In genomic region chr6:38702471-38703397, GRCh38 we compare ENCODE assay signal across 8 cellular contexts. TPM values are rescaled to one million over a fixed set of nuclear protein-coding genes. Genes with fewer than 3 reads are reported as not detected.
DNase-seq lines count a peak whose midpoint lies in the region; ATAC-seq and TF ChIP-seq lines count a peak whose summit lies in the region.

TSS of gene GLO1 (minus strand) at chr6:38703145. CDS start at chr6:38703054, 91 bp downstream.

- peak; percentile 99 to 100 (median 99) for ATAC-seq in natural killer cell

- peak within 1 kb of the TSS; percentile 81 for H3K4me3 ChIP-seq in H7 (ENCODE audit: insufficient read depth, low read depth, low read length)

- H3K27me3 ChIP-seq in H7 (ENCODE audit: control insufficient read depth, insufficient read depth, low read length) = no peaks in the 10 kb centered on the region

- H3K4me1 Mint-ChIP-seq in natural killer cell = peaks cover 20 to 45% of the 10 kb centered on the region in 2 donors

- peaks cover 14 to 18% of the 10 kb centered on the region in 2 donors for H3K27me3 Mint-ChIP-seq in natural killer cell (ENCODE audit: low read depth in 2 of 2)

- no peak for TF ChIP-seq CTCF in natural killer cell (IDR thresholded peaks at IDR 0.05)

- intact Hi-C loops in natural killer cell (cut with micrococcal nuclease) = loop anchor here (5.0 kb wide), 1 partner anchor 835 kb away; no protein-coding TSS in a partner anchor

- peak within 1 kb of the TSS; percentile 95 for H3K4me3 Mint-ChIP-seq in natural killer cell

- H3K9me3 Mint-ChIP-seq in natural killer cell = peaks cover 4 to 9% of the 10 kb centered on the region in 2 donors

- DNase-seq in ELF-1 (ENCODE audit: low read depth, low spot score) = peak; percentile 98
- DNase-seq in H7 = peak; percentile 97
- peak; percentile 100 for DNase-seq in M059J (ENCODE audit: low read depth)
- peak; percentile 96 to 97 for DNase-seq in SHP77 (lab: John Stamatoyannopoulos, UW)
- peak; percentile 94 for DNase-seq in activated effector memory CD4-positive, alpha-beta T cell treated with Interleukin-2 at 50 U/mL for 16 hours
- DNase-seq in fibroblast of peridontal ligament (ENCODE audit: extremely low read depth) = peak; percentile 99
- DNase-seq in natural killer cell = peak; percentile 91
- DNase-seq in stimulated activated naive CD4-positive, alpha-beta T cell treated with Interleukin-2 at 50 U/mL for 16 hours (lab: John Stamatoyannopoulos, UW) = peak; percentile 97

- H3K36me3 Mint-ChIP-seq in natural killer cell = peaks cover 8% of the 10 kb centered on the region

- H3K27ac Mint-ChIP-seq in natural killer cell = peak within 1 kb of the TSS; percentile 87 to 96

- H3K36me3 ChIP-seq in H7 (replicated peaks; ENCODE audit: control insufficient read depth, insufficient read depth, low read length) = peaks cover 7% of the 10 kb centered on the region

RNA-seq across cellular contexts. Expression of gene GLO1, which starts in this region (rescaled TPM):
- total RNA-seq in H7 (2014; rRNA removed; shearing (Covaris generic)) = 240 and 259 TPM in 2 replicates
- total RNA-seq in M059J (2014; rRNA removed; shearing (Covaris generic)) = 402 and 419 TPM in 2 replicates
- 10 to 100 TPM; 24.2 to 31.3 (median 27.6) TPM for total RNA-seq in natural killer cell

Comparison
In these comparisons a context has a peak if more than half of its experiments do, and no peak if none do; other contexts are left out.
1. Peak in every context shown above with its lines: DNase-seq, ATAC-seq and H3K4me3 ChIP-seq.